Comparison of ENCODE assay signal across 14 cellular contexts in the genomic region with DNA sequence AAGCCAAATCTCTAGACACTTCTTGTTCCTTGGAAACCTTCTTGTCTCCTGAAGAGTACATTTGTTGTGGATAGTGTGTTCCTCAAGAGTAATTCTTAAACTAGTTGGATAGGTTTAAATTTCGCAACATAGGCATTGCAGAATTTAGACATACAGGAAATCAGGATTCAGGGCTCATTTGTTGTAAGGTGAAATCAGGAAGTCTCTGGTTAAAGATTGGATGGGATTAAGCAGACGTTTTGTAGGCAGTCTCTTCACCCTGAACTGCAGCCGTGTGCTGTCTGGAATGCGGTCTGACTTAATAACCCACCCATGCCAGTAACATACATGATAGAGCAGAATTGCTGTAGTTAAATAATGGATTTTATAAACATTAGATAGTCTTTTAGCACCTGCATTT. TPM values are rescaled to one million over a fixed set of nuclear protein-coding genes. Genes with fewer than 3 reads are reported as not detected.
DNase-seq lines count a peak whose midpoint lies in the region; ATAC-seq and TF ChIP-seq lines count a peak whose summit lies in the region.
"Had no signal": no experiment of that assay in that cellular context is flagged by ENCODE, and none has a peak within 500 bp of the region (broad histone marks: within the 10 kb centered on the region; RNA-seq: fewer than 3 reads in every experiment).

No MANE protein-coding gene starts in this region.

- peak overlapping the region; percentile 57 for H3K27ac ChIP-seq in epithelial cell of prostate

- peaks cover 32% of the 10 kb centered on the region for H3K4me1 Mint-ChIP-seq in nephron

- H3K36me3 ChIP-seq in BE2C: no peaks in the 10 kb centered on the region

- DNase-seq in GF-D8 (lab: John Stamatoyannopoulos, UW) (peak; percentile 29), NCI-H226 (peak; percentile 70), epithelial cell of prostate (ENCODE audit: low read depth, low spot score) (peak; percentile 58), BE2C (no peak), midbrain (lab: John Stamatoyannopoulos, UW) (no peak)
- DNase-seq: activated CD4-positive, alpha-beta T cell treated with anti-CD3 and anti-CD28 coated beads, Interleukin-2, amount 50 U/mL, for 1 hour; head of caudate nucleus; KG1; NCI-H1930; stimulated activated CD4-positive, alpha-beta T cell treated with anti-CD3 and anti-CD28 coated beads, Interleukin-2, amount 100 ng/mL, for 48 hours; stimulated activated naive CD4-positive, alpha-beta T cell had no signal

- no peak overlapping the region for H3K4me3 Mint-ChIP-seq in nephron

- no peaks in the 10 kb centered on the region for H3K27me3 ChIP-seq in BE2C

- H3K9me3 Mint-ChIP-seq in nephron: peaks cover 15% of the 10 kb centered on the region

- no peak overlapping the region for H3K4me3 ChIP-seq in BE2C (ENCODE audit: low read depth, low read length)

- H3K27ac Mint-ChIP-seq in nephron: peak overlapping the region; percentile 36 to 74 (median 51)

- H3K4me1 ChIP-seq in BE2C: no peaks in the 10 kb centered on the region

- ATAC-seq in HG02798 (IDR thresholded peaks at IDR 0.05; ENCODE audit: poor library complexity, unreplicated experiment) (no peak), GM18520 (IDR thresholded peaks at IDR 0.05; ENCODE audit: unreplicated experiment) (no peak)

- TF ChIP-seq CTCF in nephron (IDR thresholded peaks at IDR 0.05; ENCODE audit: unreplicated experiment in 3 of 3) (no peak), BE2C (IDR thresholded peaks at IDR 0.05; ENCODE audit: low read depth, low read length) (no peak)

- peaks cover 47% of the 10 kb centered on the region for H3K36me3 Mint-ChIP-seq in nephron (ENCODE audit: low read depth)

- H3K27me3 Mint-ChIP-seq in nephron (ENCODE audit: low read depth): no peaks in the 10 kb centered on the region

- no peaks in the 10 kb centered on the region for H3K9me3 ChIP-seq in BE2C

RNA-seq across cellular contexts. Expression of a gene that starts 21.7 kb away (rescaled TPM):
- 30.7 TPM for polyA plus RNA-seq in BE2C (2012; ENCODE audit: insufficient read depth, insufficient read length, low read depth)

Comparison
In these comparisons a context has a peak if more than half of its experiments do, and no peak if none do; other contexts are left out.
1. DNase-seq: peak in GF-D8 (single experiment), NCI-H226 (single experiment) and epithelial cell of prostate (single experiment); none in BE2C (single experiment) and midbrain (single experiment).